Comparison of ENCODE assay signal across 8 cellular contexts in genomic region chr3:12967751-12968209, GRCh38.
DNase-seq lines count a peak whose midpoint lies in the region; ATAC-seq and TF ChIP-seq lines count a peak whose summit lies in the region.

No MANE protein-coding gene starts in this region.

- peak overlapping the region; percentile 59 for H3K4me3 Mint-ChIP-seq in activated naive CD4-positive, alpha-beta T cell treated with anti-CD3 and anti-CD28 coated beads for 36 hours

- no peak overlapping the region for H3K27ac Mint-ChIP-seq in activated naive CD4-positive, alpha-beta T cell treated with anti-CD3 and anti-CD28 coated beads for 36 hours

- DNase-seq in AG10803 (ENCODE audit: low read depth) (peak; percentile 88), SK-N-MC (ENCODE audit: low read depth, low spot score) (peak; percentile 16), germinal center (ENCODE audit: low spot score) (peak; percentile 100), omental fat pad (ENCODE audit: low spot score) (peak; percentile 57)
- DNase-seq in activated naive CD4-positive, alpha-beta T cell treated with anti-CD3 and anti-CD28 coated beads for 36 hours: peak; percentile 89

- intact Hi-C loops in activated naive CD4-positive, alpha-beta T cell treated with anti-CD3 and anti-CD28 coated beads for 36 hours (cut with micrococcal nuclease): loop anchor here (1.0 to 10.0 kb wide), 4 partner anchors 28 to 303 kb away; partner anchors contain the start of genes RAF1 and RPL32

- H3K27me3 Mint-ChIP-seq in activated naive CD4-positive, alpha-beta T cell treated with anti-CD3 and anti-CD28 coated beads for 36 hours (ENCODE audit: low read depth): no peaks in the 10 kb centered on the region

- ATAC-seq in GM19438 (IDR thresholded peaks at IDR 0.05; ENCODE audit: low read depth, unreplicated experiment): peak; percentile 73
- peak; percentile 76 for ATAC-seq in HG03521 (IDR thresholded peaks at IDR 0.05; ENCODE audit: unreplicated experiment)
- ATAC-seq in omental fat pad (ENCODE audit: low FRiP score): peak; percentile 93

- H3K36me3 ChIP-seq in SK-N-MC (ENCODE audit: insufficient read depth, low read length) (no peaks in the 10 kb centered on the region), subcutaneous abdominal adipose tissue (ENCODE audit: control insufficient read depth in 5 of 5, insufficient read depth in 5 of 5, low read length in 5 of 5) (no peaks in the 10 kb centered on the region)

- TF ChIP-seq CTCF in AG10803 (conservative IDR thresholded peaks at IDR 0.05; ENCODE audit: low read length) (no peak), omental fat pad (IDR thresholded peaks at IDR 0.05) (no peak)

- no peaks in the 10 kb centered on the region for H3K36me3 Mint-ChIP-seq in activated naive CD4-positive, alpha-beta T cell treated with anti-CD3 and anti-CD28 coated beads for 36 hours (ENCODE audit: low read depth)

- peak overlapping the region; percentile 37 for H3K9ac ChIP-seq in SK-N-MC (ENCODE audit: insufficient read length)
- peak overlapping the region in 1 of 5 donors; percentile 25 for H3K9ac ChIP-seq in subcutaneous abdominal adipose tissue (ENCODE audit: low read length in 5 of 5)

- H3K9me3 Mint-ChIP-seq in activated naive CD4-positive, alpha-beta T cell treated with anti-CD3 and anti-CD28 coated beads for 36 hours: no peaks in the 10 kb centered on the region

- CTCF ChIA-PET in activated naive CD4-positive, alpha-beta T cell treated with anti-CD3 and anti-CD28 coated beads for 36 hours (lab: Charles Lee): interaction anchor here (1.4 kb wide), 1 partner anchor 27 kb away, joined by 3 read pairs; no protein-coding TSS in a partner anchor

- peaks cover 26 to 66% (median 62%) of the 10 kb centered on the region in 5 donors for H3K4me1 ChIP-seq in subcutaneous abdominal adipose tissue (ENCODE audit: control insufficient read depth in 5 of 5, insufficient read depth in 5 of 5, low read length in 5 of 5)

- H3K27ac ChIP-seq in SK-N-MC (no peak overlapping the region), subcutaneous abdominal adipose tissue (ENCODE audit: low read depth, low read length) (no peak overlapping the region)

- H3K4me3 ChIP-seq in AG10803 (ENCODE audit: low read length) (peak overlapping the region; percentile 59), SK-N-MC (peak overlapping the region; percentile 68), subcutaneous abdominal adipose tissue (ENCODE audit: low read depth in 1 of 5, low read length in 5 of 5) (peak overlapping the region; percentile 55 to 64 (median 60))

- no peaks in the 10 kb centered on the region for H3K9me3 ChIP-seq in SK-N-MC (ENCODE audit: low read depth, low read length)
- no peaks in the 10 kb centered on the region for H3K9me3 ChIP-seq in subcutaneous abdominal adipose tissue (ENCODE audit: control insufficient read depth in 5 of 5, low read length in 5 of 5)

- H3K27me3 ChIP-seq in subcutaneous abdominal adipose tissue (ENCODE audit: control insufficient read depth in 5 of 5, insufficient read depth in 4 of 5, low read length in 5 of 5): no peaks in the 10 kb centered on the region

- H3K4me1 Mint-ChIP-seq in activated naive CD4-positive, alpha-beta T cell treated with anti-CD3 and anti-CD28 coated beads for 36 hours (ENCODE audit: low read depth): peaks cover 51% of the 10 kb centered on the region

Comparison
In these comparisons a context has a peak if more than half of its experiments do, and no peak if none do; other contexts are left out.
1. DNase-seq: peak in every context shown above with its lines; median percentile 100 in germinal center; 89 in activated naive CD4-positive, alpha-beta T cell treated with anti-CD3 and anti-CD28 coated beads for 36 hours; 88 in AG10803; 57 in omental fat pad; 16 in SK-N-MC.